ENCODE assay signal across 12 cellular contexts in the genomic region with DNA sequence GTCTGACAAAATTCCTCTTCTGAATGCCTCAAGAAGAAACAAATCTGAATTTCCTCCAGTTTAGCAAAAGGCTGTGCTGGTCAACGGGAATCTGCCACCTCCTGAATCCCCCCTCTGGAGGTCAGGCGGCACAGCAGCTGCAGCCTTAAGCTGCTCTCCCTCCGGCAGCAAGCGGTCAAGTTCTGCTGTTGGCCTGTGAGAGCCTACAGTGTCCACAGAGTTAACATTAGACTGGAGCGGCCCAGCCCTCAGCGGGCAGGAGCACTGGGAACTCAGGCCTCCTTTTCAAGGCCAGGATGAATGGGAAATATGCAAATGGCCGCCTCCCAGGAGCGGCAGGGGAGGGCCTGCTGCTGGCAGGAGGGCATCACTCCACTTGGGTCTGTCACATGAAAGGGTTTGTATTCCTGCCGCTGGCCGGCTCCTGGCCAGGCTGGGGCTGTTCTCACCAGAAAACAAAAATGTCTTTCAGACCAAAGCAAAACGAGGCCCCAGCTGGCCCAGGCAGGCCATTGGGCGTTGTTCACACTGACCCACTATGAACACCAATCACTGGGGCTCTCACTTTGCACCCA. TPM values are rescaled to one million over a fixed set of nuclear protein-coding genes. Genes with fewer than 3 reads are reported as not detected.
DNase-seq lines count a peak whose midpoint lies in the region; ATAC-seq and TF ChIP-seq lines count a peak whose summit lies in the region.
"Had no signal": no experiment of that assay in that cellular context is flagged by ENCODE, and none has a peak within 500 bp of the region (broad histone marks: within the 10 kb centered on the region; RNA-seq: fewer than 3 reads in every experiment).

No MANE protein-coding gene starts in this region.

- no peaks in the 10 kb centered on the region for H4K20me1 ChIP-seq in osteoblast (ENCODE audit: insufficient read depth, low read length)

- no peaks in the 10 kb centered on the region for H3K79me2 ChIP-seq in osteoblast (ENCODE audit: insufficient read depth, low read length)

- H3K9me3 ChIP-seq in right atrium auricular region = no peaks in the 10 kb centered on the region
- H3K9me3 ChIP-seq in osteoblast (ENCODE audit: low read depth, low read length) = no peaks in the 10 kb centered on the region

- H3K27me3 ChIP-seq in right atrium auricular region (no peaks in the 10 kb centered on the region), osteoblast (ENCODE audit: insufficient read depth, low read length) (peaks cover 6% of the 10 kb centered on the region)

- TF ChIP-seq CTCF in right atrium auricular region (IDR thresholded peaks at IDR 0.05) (no peak), osteoblast (IDR thresholded peaks at IDR 0.05; ENCODE audit: extremely low read depth, low read depth, low read length) (peak; percentile 27)

- DNase-seq in EH (ENCODE audit: low read depth) (peak; percentile 15), astrocyte of the hippocampus (ENCODE audit: low read depth, low spot score) (peak; percentile 83), right atrium auricular region (ENCODE audit: low spot score) (no peak), osteoblast (ENCODE audit: insufficient read length, low spot score, missing footprints) (peak; percentile 82), NAMALWA (ENCODE audit: low spot score) (no peak), GOT3 (lab: John Stamatoyannopoulos, UW) (no peak), NCI-H1694 treated with DMSO at 0.1 percent for 48 hours (lab: John Stamatoyannopoulos, UW) (no peak)
- DNase-seq: activated T-cell treated with anti-CD3 and anti-CD28 coated beads, Interleukin-2, amount 50 U/mL, for 24 hours; NCI-H524 treated with DMSO at 0.1 percent for 48 hours had no signal

- H3K4me2 ChIP-seq in osteoblast (ENCODE audit: insufficient read depth, low read length) = no peak overlapping the region

- H3K4me1 ChIP-seq in right atrium auricular region = peaks cover 0 to 44% of the 10 kb centered on the region in 2 donors
- peaks cover 2% of the 10 kb centered on the region for H3K4me1 ChIP-seq in osteoblast (ENCODE audit: insufficient read depth, low read length)

- peak overlapping the region; percentile 51 for H2AFZ ChIP-seq in osteoblast (ENCODE audit: low read length)

- no peaks in the 10 kb centered on the region for H3K36me3 ChIP-seq in right atrium auricular region
- no peaks in the 10 kb centered on the region for H3K36me3 ChIP-seq in osteoblast (ENCODE audit: insufficient read depth, low read length)

- ATAC-seq in HG02623 (IDR thresholded peaks at IDR 0.05; ENCODE audit: unreplicated experiment) = no peak

- no peak overlapping the region for H3K4me3 ChIP-seq in right atrium auricular region
- H3K4me3 ChIP-seq in osteoblast (ENCODE audit: insufficient read depth, low read length) = no peak overlapping the region
- H3K4me3 ChIP-seq: lung had no signal

- H3K27ac ChIP-seq in right atrium auricular region (peak overlapping the region; percentile 63 to 66), osteoblast (ENCODE audit: low read depth, low read length) (no peak overlapping the region)

RNA-seq across cellular contexts. Expression of a gene that starts 8.2 kb away (rescaled TPM):
- total RNA-seq in right atrium auricular region (1 to 10 TPM in 1 of 2 donors, under 1 TPM in 1; 0.71 to 1.6 TPM), osteoblast (not detected in 2 replicates)

RNA-seq across cellular contexts. Expression of a gene that starts 57.2 kb away (rescaled TPM):
- not detected for total RNA-seq in right atrium auricular region
- not detected in 2 replicates for total RNA-seq in osteoblast
- total RNA-seq: B cell, lung had no signal

RNA-seq across cellular contexts. Expression of a gene that starts 57.8 kb away (rescaled TPM):
- total RNA-seq in right atrium auricular region (not detected), osteoblast (not detected in 2 replicates)
- total RNA-seq: B cell, lung had no signal

Comparison
In these comparisons a context has a peak if more than half of its experiments do, and no peak if none do; other contexts are left out.
1. DNase-seq: peak in EH (single experiment), astrocyte of the hippocampus (single experiment) and osteoblast (single experiment); none in right atrium auricular region (single experiment), NAMALWA (single experiment), GOT3 (single experiment) and NCI-H1694 treated with DMSO at 0.1 percent for 48 hours (single experiment).